ENCODE assay signal across 12 cellular contexts in genomic region chr12:18747960-18748359, GRCh38. TPM values are rescaled to one million over a fixed set of nuclear protein-coding genes. Genes with fewer than 3 reads are reported as not detected.
DNase-seq lines count a peak whose midpoint lies in the region; ATAC-seq and TF ChIP-seq lines count a peak whose summit lies in the region.
"Had no signal": no experiment of that assay in that cellular context is flagged by ENCODE, and none has a peak within 500 bp of the region (broad histone marks: within the 10 kb centered on the region; RNA-seq: fewer than 3 reads in every experiment).

No MANE protein-coding gene starts in this region.

- no peak overlapping the region for H2AFZ ChIP-seq in GM23338

- no peaks in the 10 kb centered on the region for H3K36me3 ChIP-seq in GM23338 (ENCODE audit: insufficient read depth)
- H3K36me3 ChIP-seq: neutrophil had no signal

- peak overlapping the region; percentile 32; the same call in 1 of the 2 replicates for H3K27ac ChIP-seq in GM23338 (ENCODE audit: low read depth)
- H3K27ac ChIP-seq in foreskin keratinocyte, result peak overlapping the region; percentile 4
- H3K27ac ChIP-seq in caudate nucleus (ENCODE audit: low read depth, low read length), result no peak overlapping the region
- H3K27ac ChIP-seq: neutrophil had no signal

- no peak overlapping the region for H3K27ac Mint-ChIP-seq in GM23338
- H3K27ac Mint-ChIP-seq: type B pancreatic cell had no signal

- DNase-seq in GM23338 (ENCODE audit: low spot score), result peak; percentile 35
- DNase-seq in SW 1271 (lab: John Stamatoyannopoulos, UW), result peak; percentile 30 to 78
- DNase-seq in foreskin keratinocyte, result peak; percentile 68 to 80
- DNase-seq in skeletal muscle cell (ENCODE audit: low read depth), result peak; percentile 70
- no peak for DNase-seq in activated gamma-delta T cell (lab: John Stamatoyannopoulos, UW)
- DNase-seq in caudate nucleus (lab: John Stamatoyannopoulos, UW), result no peak
- DNase-seq: DMS79, NCI-H1436 had no signal

- no peak for TF ChIP-seq CTCF in GM23338 (conservative IDR thresholded peaks at IDR 0.05; ENCODE audit: low read depth in 2 of 2)
- no peak for TF ChIP-seq CTCF in foreskin keratinocyte (conservative IDR thresholded peaks at IDR 0.05)

- peaks cover 35% of the 10 kb centered on the region for H3K4me1 ChIP-seq in GM23338 (ENCODE audit: insufficient read depth)
- peaks cover 13% of the 10 kb centered on the region for H3K4me1 ChIP-seq in foreskin keratinocyte

- no peaks in the 10 kb centered on the region for H4K20me1 ChIP-seq in GM23338 (replicated peaks; ENCODE audit: insufficient read depth)

- H3K4me3 ChIP-seq in GM23338 (no peak overlapping the region), skeletal muscle cell (ENCODE audit: low read depth, low read length) (no peak overlapping the region)

- no peaks in the 10 kb centered on the region for H3K27me3 Mint-ChIP-seq in GM23338 (ENCODE audit: insufficient read depth, low read depth, poor library complexity)
- H3K27me3 Mint-ChIP-seq: central memory CD8-positive, alpha-beta T cell had no signal

- H3K4me1 Mint-ChIP-seq in GM23338, result peaks cover 44% of the 10 kb centered on the region
- H3K4me1 Mint-ChIP-seq: central memory CD8-positive, alpha-beta T cell had no signal

- H3K79me2 ChIP-seq in GM23338 (replicated peaks; ENCODE audit: insufficient read depth), result no peaks in the 10 kb centered on the region

- H3K27me3 ChIP-seq in GM23338 (ENCODE audit: insufficient read depth), result no peaks in the 10 kb centered on the region
- H3K27me3 ChIP-seq in foreskin keratinocyte, result no peaks in the 10 kb centered on the region
- H3K27me3 ChIP-seq: neutrophil had no signal

- no peak overlapping the region for H3K4me3 Mint-ChIP-seq in GM23338
- H3K4me3 Mint-ChIP-seq: central memory CD8-positive, alpha-beta T cell; type B pancreatic cell had no signal

- ATAC-seq in GM23338 (peak; percentile 14; the same call in 1 of the 3 replicates), foreskin keratinocyte (peak; percentile 86), GM19463 (IDR thresholded peaks at IDR 0.05; ENCODE audit: unreplicated experiment) (no peak)

- no peaks in the 10 kb centered on the region for H3K36me3 Mint-ChIP-seq in GM23338 (ENCODE audit: low read depth)

- H3F3A ChIP-seq in GM23338 (replicated peaks; ENCODE audit: low read depth), result no peaks in the 10 kb centered on the region

- no peak overlapping the region; the same call in 1 of the 2 replicates for H3K4me2 ChIP-seq in GM23338

- H3K9me2 ChIP-seq in GM23338 (ENCODE audit: insufficient read depth), result no peaks in the 10 kb centered on the region

- H3K9me3 Mint-ChIP-seq in GM23338, result no peaks in the 10 kb centered on the region
- H3K9me3 Mint-ChIP-seq: type B pancreatic cell had no signal

TF ChIP-seq in GM23338, 12 proteins besides CTCF, POLR2A, EP300 and RAD21:
- TF ChIP-seq ZNF462 (CRISPR knock-in tag; IDR thresholded peaks at IDR 0.05) (no peak), ZNF331 (CRISPR knock-in tag; IDR thresholded peaks at IDR 0.05; ENCODE audit: low read depth) (no peak)

RNA-seq across cellular contexts. Expression of gene CAPZA3, which starts 10.0 kb away (rescaled TPM):
- total RNA-seq in GM23338 (2014; rRNA removed; shearing (Covaris generic)), result not detected in 2 replicates
- polyA plus RNA-seq in GM23338 (2016; fragmentation: Nextera tagmentation; extraction: Ambion mirVana), result not detected in 2 replicates
- not detected in 2 replicates for total RNA-seq in foreskin keratinocyte
- not detected in 2 replicates for polyA plus RNA-seq in foreskin keratinocyte

RNA-seq across cellular contexts. Expression of gene PLCZ1, which starts 10.1 kb away (rescaled TPM):
- not detected in 2 replicates for total RNA-seq in GM23338 (2014; rRNA removed; shearing (Covaris generic))
- polyA plus RNA-seq in GM23338 (2016; fragmentation: Nextera tagmentation; extraction: Ambion mirVana) (not detected in 2 replicates), foreskin keratinocyte (not detected in 2 replicates)
- not detected in 2 replicates for total RNA-seq in foreskin keratinocyte

Comparison
In these comparisons a context has a peak if more than half of its experiments do, and no peak if none do; other contexts are left out.
1. DNase-seq: peak in GM23338 (single experiment), SW 1271 (2 of 2), foreskin keratinocyte (2 of 2) and skeletal muscle cell (single experiment); none in activated gamma-delta T cell (single experiment) and caudate nucleus (0 of 61).